Comparison of ENCODE assay signal across 16 cellular contexts in genomic region chr13:71861769-71862168, GRCh38. TPM values are rescaled to one million over a fixed set of nuclear protein-coding genes. Genes with fewer than 3 reads are reported as not detected.
"Had no signal": no experiment of that assay in that cellular context is flagged by ENCODE, and none has a peak within 500 bp of the region (broad histone marks: within the 10 kb centered on the region; RNA-seq: fewer than 3 reads in every experiment).

No MANE protein-coding gene starts in this region.

- H3K9me3 ChIP-seq: esophagus squamous epithelium, right lobe of liver, transverse colon had no signal

- DNase-seq: activated CD4-positive, alpha-beta memory T cell treated with anti-CD3 and anti-CD28 coated beads, Interleukin-2, amount 10 ng/mL, durations not matched to agents 7 days and 5 days; activated CD4-positive, alpha-beta T cell treated with anti-CD3 and anti-CD28 coated beads for 1 hour; activated gamma-delta T cell; activated naive CD8-positive, alpha-beta T cell treated with anti-CD3 and anti-CD28 coated beads for 36 hours; activated T-cell treated with anti-CD3 and anti-CD28 coated beads, Interleukin-2, amount 50 U/mL, for 48 hours; cerebellar nuclear complex; esophagus squamous epithelium; foreskin fibroblast; left ventricle myocardium superior; nucleus accumbens; right lobe of liver; stimulated activated CD4-positive, alpha-beta T cell treated with anti-CD3 and anti-CD28 coated beads, Interleukin-1b, Interleukin-23, amount 100 ng/mL, for 48 hours; stimulated activated naive CD4-positive, alpha-beta T cell; substantia nigra; transverse colon had no signal

- ATAC-seq: left ventricle myocardium superior, right lobe of liver had no signal

- H3K36me3 ChIP-seq: esophagus squamous epithelium, right lobe of liver, transverse colon had no signal

- H3K27ac ChIP-seq: esophagus squamous epithelium, right lobe of liver had no signal

- H3K27me3 ChIP-seq: right lobe of liver had no signal

- H3K4me3 ChIP-seq: esophagus squamous epithelium, right lobe of liver had no signal

RNA-seq across cellular contexts. Expression of gene DACH1, which starts 5.2 kb away (rescaled TPM):
- total RNA-seq: activated CD4-positive, alpha-beta memory T cell treated with anti-CD3 and anti-CD28 coated beads, Interleukin-2, amount 10 ng/mL, durations not matched to agents 7 days and 5 days; activated naive CD8-positive, alpha-beta T cell treated with anti-CD3 and anti-CD28 coated beads for 36 hours had no signal
- polyA plus RNA-seq: keratinocyte had no signal
